9 cellular contexts compared by ENCODE assay signal in genomic region chr11:118212131-118212725, GRCh38. TPM values are rescaled to one million over a fixed set of nuclear protein-coding genes. Genes with fewer than 3 reads are reported as not detected.
DNase-seq lines count a peak whose midpoint lies in the region; ATAC-seq, FAIRE-seq and TF ChIP-seq lines count a peak whose summit lies in the region.
"Had no signal": no experiment of that assay in that cellular context is flagged by ENCODE, and none has a peak within 500 bp of the region (broad histone marks: within the 10 kb centered on the region; RNA-seq: fewer than 3 reads in every experiment).

No MANE protein-coding gene starts in this region.

- H3K9me3 ChIP-seq in naive thymus-derived CD4-positive, alpha-beta T cell (ENCODE audit: control insufficient read depth in 2 of 3, low read length in 3 of 3): no peaks in the 10 kb centered on the region

- CTCF ChIA-PET in naive thymus-derived CD4-positive, alpha-beta T cell (lab: Charles Lee): interaction anchor here (1.3 to 4.7 kb wide), 3 partner anchors 13 to 83 kb away, joined by 5 to 25 read pairs (median 22); partner anchors contain the start of gene JAML
- CTCF ChIA-PET in MCF 10A (lab: Yijun Ruan, JAX): interaction anchor here (0.6 to 1.5 kb wide), 7 partner anchors 14 to 891 kb away, joined by 3 to 15 read pairs (median 3); no protein-coding TSS in a partner anchor

- H3K9me2 ChIP-seq in GM23338 (ENCODE audit: insufficient read depth): peaks cover 4% of the 10 kb centered on the region; the same call in 1 of the 2 replicates

- no peaks in the 10 kb centered on the region for H3K27me3 ChIP-seq in GM23338 (ENCODE audit: insufficient read depth)
- H3K27me3 ChIP-seq in naive thymus-derived CD4-positive, alpha-beta T cell (ENCODE audit: control insufficient read depth in 2 of 2, insufficient read depth in 2 of 2, low read length in 2 of 2): no peaks in the 10 kb centered on the region

- H3K27me3 Mint-ChIP-seq in GM23338 (ENCODE audit: insufficient read depth, low read depth, poor library complexity) (peaks cover 20% of the 10 kb centered on the region), endothelial cell (ENCODE audit: unreplicated experiment) (peaks cover 4% of the 10 kb centered on the region), MCF 10A (ENCODE audit: insufficient read depth, unreplicated experiment) (peaks cover 60% of the 10 kb centered on the region)
- H3K27me3 Mint-ChIP-seq in naive thymus-derived CD4-positive, alpha-beta T cell: no peaks in the 10 kb centered on the region

- H3K4me1 Mint-ChIP-seq in GM23338 (peaks cover 47% of the 10 kb centered on the region), endothelial cell (ENCODE audit: unreplicated experiment) (peaks cover 37% of the 10 kb centered on the region), MCF 10A (ENCODE audit: insufficient read depth, unreplicated experiment) (no peaks in the 10 kb centered on the region)
- peaks cover 49 to 81% (median 64%) of the 10 kb centered on the region in 7 donors for H3K4me1 Mint-ChIP-seq in naive thymus-derived CD4-positive, alpha-beta T cell

- peak; percentile 49 for DNase-seq in GM23338 (ENCODE audit: low spot score)
- peak; percentile 67 for DNase-seq in NOMO-1 treated with DMSO at 0.1 percent for 48 hours (lab: John Stamatoyannopoulos, UW; ENCODE audit: unreplicated experiment)
- no peak for DNase-seq in endothelial cell (ENCODE audit: low spot score)
- no peak for DNase-seq in naive thymus-derived CD4-positive, alpha-beta T cell
- DNase-seq in effector CD4-positive, alpha-beta T cell: no peak
- no peak for DNase-seq in GM12892 (ENCODE audit: insufficient read length)
- DNase-seq in MCF 10A (ENCODE audit: unreplicated experiment): no peak
- DNase-seq: DMS53 had no signal

- H3K27ac ChIP-seq in GM23338 (ENCODE audit: low read depth): peak overlapping the region; percentile 47; the same call in 1 of the 2 replicates
- H3K27ac ChIP-seq in naive thymus-derived CD4-positive, alpha-beta T cell (ENCODE audit: low read depth, low read length): no peak overlapping the region

- TF ChIP-seq CTCF in GM23338 (conservative IDR thresholded peaks at IDR 0.05; ENCODE audit: low read depth in 2 of 2) (no peak; a peak in 1 of 4 replicates), endothelial cell (IDR thresholded peaks at IDR 0.05; ENCODE audit: unreplicated experiment) (no peak), MCF 10A (IDR thresholded peaks at IDR 0.05; ENCODE audit: unreplicated experiment) (no peak)

- POLR2A ChIA-PET in naive thymus-derived CD4-positive, alpha-beta T cell (lab: Charles Lee): interaction anchor here (1.3 to 7.5 kb wide), 3 partner anchors 10 to 52 kb away, joined by 3 to 64 read pairs (median 4); partner anchors contain the start of genes JAML and MPZL2
- POLR2A ChIA-PET in MCF 10A (lab: Yijun Ruan, JAX): interaction anchor here (1.9 to 2.2 kb wide), 2 partner anchors 39 to 52 kb away, joined by 11 to 12 read pairs; partner anchors contain the start of genes MPZL2 and MPZL3

- no peak overlapping the region for H3K4me3 ChIP-seq in GM23338
- no peak overlapping the region for H3K4me3 ChIP-seq in naive thymus-derived CD4-positive, alpha-beta T cell (ENCODE audit: low read length)

- BruUV-seq in MCF 10A (replicated peaks; lab: Mats Ljungman, UMichigan): no TSS peak

- no peak overlapping the region for H3K4me3 Mint-ChIP-seq in GM23338
- H3K4me3 Mint-ChIP-seq in endothelial cell (ENCODE audit: unreplicated experiment): peak overlapping the region; percentile 5
- H3K4me3 Mint-ChIP-seq in naive thymus-derived CD4-positive, alpha-beta T cell: peak overlapping the region in 1 of 10 donors; percentile 42
- H3K4me3 Mint-ChIP-seq in MCF 10A (ENCODE audit: unreplicated experiment): no peak overlapping the region

- 0 out of 2 replicates have a peak overlapping the region, but pooled peaks have one; percentile 10 for H3K4me2 ChIP-seq in GM23338

- no peaks in the 10 kb centered on the region for H3K9me3 Mint-ChIP-seq in GM23338
- no peaks in the 10 kb centered on the region for H3K9me3 Mint-ChIP-seq in endothelial cell (ENCODE audit: unreplicated experiment)
- no peaks in the 10 kb centered on the region for H3K9me3 Mint-ChIP-seq in naive thymus-derived CD4-positive, alpha-beta T cell
- H3K9me3 Mint-ChIP-seq in MCF 10A (ENCODE audit: unreplicated experiment): no peaks in the 10 kb centered on the region

- H3F3A ChIP-seq in GM23338 (replicated peaks; ENCODE audit: low read depth): no peaks in the 10 kb centered on the region

- no peak overlapping the region for H2AFZ ChIP-seq in GM23338

- no peaks in the 10 kb centered on the region for H4K20me1 ChIP-seq in GM23338 (replicated peaks; ENCODE audit: insufficient read depth)

- no peak for FAIRE-seq in GM12892 (lab: Jason Lieb, UNC)
- FAIRE-seq: urothelium cell line had no signal

- no peak for TF ChIP-seq POLR2A in GM12892 (IDR thresholded peaks at IDR 0.05; ENCODE audit: low read depth, low read length)

- no peaks in the 10 kb centered on the region for H3K36me3 Mint-ChIP-seq in GM23338 (ENCODE audit: low read depth)
- H3K36me3 Mint-ChIP-seq in endothelial cell (ENCODE audit: low read depth, unreplicated experiment): no peaks in the 10 kb centered on the region
- peaks cover 13 to 56% (median 45%) of the 10 kb centered on the region in 5 donors for H3K36me3 Mint-ChIP-seq in naive thymus-derived CD4-positive, alpha-beta T cell
- no peaks in the 10 kb centered on the region for H3K36me3 Mint-ChIP-seq in MCF 10A (ENCODE audit: insufficient read depth, unreplicated experiment)

- no peaks in the 10 kb centered on the region for H3K36me3 ChIP-seq in GM23338 (ENCODE audit: insufficient read depth)
- peaks cover 6 to 39% (median 15%) of the 10 kb centered on the region in 3 experiments for H3K36me3 ChIP-seq in naive thymus-derived CD4-positive, alpha-beta T cell (ENCODE audit: control insufficient read depth in 2 of 3, insufficient read depth in 3 of 3, low read length in 3 of 3)

- intact Hi-C loops in naive thymus-derived CD4-positive, alpha-beta T cell (cut with micrococcal nuclease): no loop called here
- intact Hi-C loops in MCF 10A (cut with micrococcal nuclease): no loop called here

- H3K4me1 ChIP-seq in GM23338 (ENCODE audit: insufficient read depth): peaks cover 48% of the 10 kb centered on the region
- peaks cover 29 to 51% of the 10 kb centered on the region in 2 donors for H3K4me1 ChIP-seq in naive thymus-derived CD4-positive, alpha-beta T cell (ENCODE audit: control insufficient read depth in 2 of 2, insufficient read depth in 2 of 2, low read length in 2 of 2)

- no peaks in the 10 kb centered on the region for H3K79me2 ChIP-seq in GM23338 (replicated peaks; ENCODE audit: insufficient read depth)

- ATAC-seq in GM23338: peak; percentile 25
- ATAC-seq in naive thymus-derived CD4-positive, alpha-beta T cell: no peak

- H3K27ac Mint-ChIP-seq in GM23338 (no peak overlapping the region; the same call in 1 of the 2 replicates), endothelial cell (ENCODE audit: unreplicated experiment) (no peak overlapping the region), MCF 10A (ENCODE audit: low read depth, unreplicated experiment) (no peak overlapping the region)
- H3K27ac Mint-ChIP-seq in naive thymus-derived CD4-positive, alpha-beta T cell: peak overlapping the region in 7 of 9 donors; percentile 11 to 92 (median 54)

TF ChIP-seq in GM23338, 12 proteins besides CTCF, POLR2A, EP300 and RAD21 (continues in another document):
- TF ChIP-seq EZH2 (IDR thresholded peaks at IDR 0.05; ENCODE audit: low read depth, unreplicated experiment) (no peak), JUNB (IDR thresholded peaks at IDR 0.05; ENCODE audit: unreplicated experiment) (no peak), ZNF114 (CRISPR knock-in tag; IDR thresholded peaks at IDR 0.05) (no peak)

RNA-seq across cellular contexts. Expression of gene JAML, which starts 12.6 kb away (rescaled TPM):
- total RNA-seq in GM23338 (2014; rRNA removed; shearing (Covaris generic)): 0.12 and 0.56 TPM in 2 replicates
- polyA plus RNA-seq in GM23338 (2016; fragmentation: Nextera tagmentation; extraction: Ambion mirVana): 0.26 and 1.0 TPM in 2 replicates
- total RNA-seq in endothelial cell (ENCODE audit: unreplicated experiment) (0.31 TPM), MCF 10A (2022) (0.10 TPM in 1 of 2 replicates, not detected in the other)
- 100 to 1,000 TPM in 3 of 5 experiments, 10 to 100 TPM in 2; 64.3 to 120 (median 118) TPM for total RNA-seq in naive thymus-derived CD4-positive, alpha-beta T cell
- 100 to 1,000 TPM in 1 of 2 donors, 10 to 100 TPM in 1; 94.1 to 195 TPM for polyA plus RNA-seq in naive thymus-derived CD4-positive, alpha-beta T cell
- 1.3 TPM for polyA plus RNA-seq in GM12892 (2012; ENCODE audit: missing spikeins)

RNA-seq across cellular contexts. Expression of gene SCN2B, which starts 35.8 kb away (rescaled TPM):
- total RNA-seq in GM23338 (2014; rRNA removed; shearing (Covaris generic)): 0.03 and 0.04 TPM in 2 replicates
- polyA plus RNA-seq in GM23338 (2016; fragmentation: Nextera tagmentation; extraction: Ambion mirVana): 0.09 TPM in 1 of 2 replicates, not detected in the other
- not detected for total RNA-seq in endothelial cell (ENCODE audit: unreplicated experiment)
- total RNA-seq in naive thymus-derived CD4-positive, alpha-beta T cell: not detected
- polyA plus RNA-seq in naive thymus-derived CD4-positive, alpha-beta T cell: not detected
- not detected for polyA plus RNA-seq in GM12892 (2012; ENCODE audit: missing spikeins)
- total RNA-seq in MCF 10A (2022): not detected in 2 replicates

RNA-seq across cellular contexts. Expression of gene MPZL3, which starts 39.9 kb away (rescaled TPM):
- 2.9 and 5.7 TPM in 2 replicates for total RNA-seq in GM23338 (2014; rRNA removed; shearing (Covaris generic))
- polyA plus RNA-seq in GM23338 (2016; fragmentation: Nextera tagmentation; extraction: Ambion mirVana): 0.92 and 1.3 TPM in 2 replicates
- 10.7 TPM for total RNA-seq in endothelial cell (ENCODE audit: unreplicated experiment)
- 10 to 100 TPM; 13.3 to 17.4 (median 17.0) TPM for total RNA-seq in naive thymus-derived CD4-positive, alpha-beta T cell
- 1 to 10 TPM; 3.6 to 4.6 TPM for polyA plus RNA-seq in naive thymus-derived CD4-positive, alpha-beta T cell
- 2.1 TPM for polyA plus RNA-seq in GM12892 (2012; ENCODE audit: missing spikeins)
- 11.9 and 17.7 TPM in 2 replicates for total RNA-seq in MCF 10A (2022)

RNA-seq across cellular contexts. Expression of gene MPZL2, which starts 51.9 kb away (rescaled TPM):
- total RNA-seq in GM23338 (2014; rRNA removed; shearing (Covaris generic)): 2.8 and 4.2 TPM in 2 replicates
- 2.1 and 2.6 TPM in 2 replicates for polyA plus RNA-seq in GM23338 (2016; fragmentation: Nextera tagmentation; extraction: Ambion mirVana)
- 1.0 TPM for total RNA-seq in endothelial cell (ENCODE audit: unreplicated experiment)
- 1 to 10 TPM in 4 of 5 experiments, under 1 TPM in 1; 0.69 to 5.9 (median 1.6) TPM for total RNA-seq in naive thymus-derived CD4-positive, alpha-beta T cell
- polyA plus RNA-seq in naive thymus-derived CD4-positive, alpha-beta T cell: 1 to 10 TPM; 1.2 to 1.5 TPM
- not detected for polyA plus RNA-seq in GM12892 (2012; ENCODE audit: missing spikeins)
- 7.0 and 13.7 TPM in 2 replicates for total RNA-seq in MCF 10A (2022)

RNA-seq across cellular contexts. Expression of gene SCN4B, which starts 59.6 kb away (rescaled TPM):
- 1.7 and 3.0 TPM in 2 replicates for total RNA-seq in GM23338 (2014; rRNA removed; shearing (Covaris generic))
- 0.16 and 0.45 TPM in 2 replicates for polyA plus RNA-seq in GM23338 (2016; fragmentation: Nextera tagmentation; extraction: Ambion mirVana)
- total RNA-seq in endothelial cell (ENCODE audit: unreplicated experiment): 3.1 TPM
- total RNA-seq in naive thymus-derived CD4-positive, alpha-beta T cell: under 1 TPM in 1 of 5 experiments, not detected in 4; 0.19 TPM
- polyA plus RNA-seq in naive thymus-derived CD4-positive, alpha-beta T cell: not detected
- polyA plus RNA-seq in GM12892 (2012; ENCODE audit: missing spikeins): 0.11 TPM
- total RNA-seq in MCF 10A (2022): 0.32 TPM in 1 of 2 replicates, not detected in the other

Comparison
In these comparisons a context has a peak if more than half of its experiments do, and no peak if none do; other contexts are left out.
1. DNase-seq: peak in GM23338 (single experiment) and NOMO-1 treated with DMSO at 0.1 percent for 48 hours (single experiment); none in endothelial cell (single experiment), naive thymus-derived CD4-positive, alpha-beta T cell (0 of 9), effector CD4-positive, alpha-beta T cell (single experiment), GM12892 (single experiment) and MCF 10A (single experiment).
2. H3K27ac Mint-ChIP-seq: peak in naive thymus-derived CD4-positive, alpha-beta T cell (7 of 9); none in GM23338 (single experiment), endothelial cell (single experiment) and MCF 10A (single experiment).
3. RNA of gene JAML, which starts 12.6 kb away (total RNA-seq): 64.3 to 120 TPM in naive thymus-derived CD4-positive, alpha-beta T cell; 0.12 to 0.56 TPM in GM23338, 0.31 TPM in endothelial cell (single experiment) and 0.10 TPM in MCF 10A; every median in the first group is over 10 times any median in the second.